Comparison of ENCODE assay signal across 22 cellular contexts in genomic region chr16:23478566-23478965, GRCh38. TPM values are rescaled to one million over a fixed set of nuclear protein-coding genes. Genes with fewer than 3 reads are reported as not detected.
A peak's percentile ranks its signal among the peaks of the same experiment; 100 is the strongest.
DNase-seq lines count a peak whose midpoint lies in the region; ATAC-seq, FAIRE-seq and TF ChIP-seq lines count a peak whose summit lies in the region.
"Had no signal": no experiment of that assay in that cellular context is flagged by ENCODE, and none has a peak within 500 bp of the region (broad histone marks: within the 10 kb centered on the region; RNA-seq: fewer than 3 reads in every experiment).

No MANE protein-coding gene starts in this region.

- peaks cover 5% of the 10 kb centered on the region for H3K4me1 Mint-ChIP-seq in activated T-cell treated with anti-CD3 and anti-CD28 coated beads, Interleukin-2, amount 50 U/mL, for 24 hours (ENCODE audit: low read depth)
- peaks cover 10 to 21% (median 10%) of the 10 kb centered on the region in 3 donors for H3K4me1 Mint-ChIP-seq in naive B cell

- no peaks in the 10 kb centered on the region; the same call in 1 of the 2 replicates for H4K20me1 ChIP-seq in GM12878 (ENCODE audit: control insufficient read depth, insufficient read depth)

- H3K27ac Mint-ChIP-seq in activated T-cell treated with anti-CD3 and anti-CD28 coated beads, Interleukin-2, amount 50 U/mL, for 24 hours = peak overlapping the region; percentile 20
- peak overlapping the region in 4 of 6 donors; percentile 34 to 82 (median 74) for H3K27ac Mint-ChIP-seq in naive B cell

- no peak for DNase-seq in activated T-cell treated with anti-CD3 and anti-CD28 coated beads, Interleukin-2, amount 50 U/mL, for 24 hours
- DNase-seq in activated T-cell treated with anti-CD3 and anti-CD28 coated beads, Interleukin-2, amount 50 U/mL, for 48 hours = no peak
- DNase-seq in GM12878 (ENCODE audit: low read depth, low spot score) (no peak), naive B cell (no peak), aorta (peak in 1 of 2 donors; percentile 50), DMS79 (lab: John Stamatoyannopoulos, UW) (no peak), tibial artery (no peak)
- DNase-seq: 8988T; C1 segment of cervical spinal cord; CD8-positive, alpha-beta memory T cell; DMS53; EL; GF-D8; Kasumi-1; NCI-H1694; NCI-H2081; NCI-H2171 treated with DMSO at 0.1 percent for 48 hours; NCI-H446; NCI-H526; OCI-M1; Right ventricle myocardium superior had no signal

- BruUV-seq in GM12878 (replicated peaks; lab: Mats Ljungman, UMichigan) = no TSS peak

- ATAC-seq in GM12878 (no peak), naive B cell (ENCODE audit: low read depth in 2 of 2) (no peak), aorta (ENCODE audit: low FRiP score) (peak; percentile 45)

- H3K9me3 Mint-ChIP-seq in activated T-cell treated with anti-CD3 and anti-CD28 coated beads, Interleukin-2, amount 50 U/mL, for 24 hours = no peaks in the 10 kb centered on the region
- no peaks in the 10 kb centered on the region for H3K9me3 Mint-ChIP-seq in naive B cell
- H3K9me3 Mint-ChIP-seq: CD8-positive, alpha-beta memory T cell had no signal

- H3K79me2 ChIP-seq in GM12878 (ENCODE audit: control insufficient read depth, insufficient read depth, low read length) = no peaks in the 10 kb centered on the region

- H3K4me1 ChIP-seq in GM12878 (ENCODE audit: control insufficient read depth, insufficient read depth, low read length) (no peaks in the 10 kb centered on the region), aorta (ENCODE audit: control insufficient read depth in 1 of 2, insufficient read depth in 2 of 2, low read length in 2 of 2) (no peaks in the 10 kb centered on the region), tibial artery (no peaks in the 10 kb centered on the region)

- H3K9me3 ChIP-seq in GM12878 (replicated peaks; ENCODE audit: control insufficient read depth, insufficient read depth, low read length) (no peaks in the 10 kb centered on the region), aorta (ENCODE audit: control insufficient read depth, low read length) (no peaks in the 10 kb centered on the region), tibial artery (no peaks in the 10 kb centered on the region)

- in situ Hi-C loops in GM12878 (cut with MboI) = no loop called here

- TF ChIP-seq POLR2A in GM12878 (IDR thresholded peaks at IDR 0.05; ENCODE audit: low read depth, low read length) = 0 out of 2 replicates have a peak, but pooled peaks have one; percentile 8

- H3K27ac ChIP-seq in GM12878 (ENCODE audit: control insufficient read depth, insufficient read depth) = no peak overlapping the region
- no peak overlapping the region for H3K27ac ChIP-seq in aorta (ENCODE audit: low read depth in 1 of 2, low read length in 2 of 2)
- H3K27ac ChIP-seq in tibial artery = no peak overlapping the region

- H3K4me3 ChIP-seq in GM12878 (no peak overlapping the region), aorta (ENCODE audit: low read length in 2 of 2) (no peak overlapping the region), tibial artery (no peak overlapping the region)

- H3K9ac ChIP-seq in GM12878 (ENCODE audit: control insufficient read depth, insufficient read depth, low read length) = no peak overlapping the region

- no peak for TF ChIP-seq RAD21 in GM12878 (IDR thresholded peaks at IDR 0.05; ENCODE audit: insufficient read depth, low read depth, low read length)

- CTCF ChIA-PET in GM12878 (lab: Yijun Ruan, JAX) = no interaction called here

- POLR2A ChIA-PET in GM12878 (lab: Charles Lee) = no interaction called here

- H2AFZ ChIP-seq in GM12878 (ENCODE audit: control insufficient read depth, low read depth, low read length) = no peak overlapping the region

- peaks cover 96% of the 10 kb centered on the region for H3K36me3 Mint-ChIP-seq in activated T-cell treated with anti-CD3 and anti-CD28 coated beads, Interleukin-2, amount 50 U/mL, for 24 hours (ENCODE audit: low read depth)
- H3K36me3 Mint-ChIP-seq in naive B cell = peaks cover 25 to 27% of the 10 kb centered on the region in 2 donors

- H3K4me3 Mint-ChIP-seq in activated T-cell treated with anti-CD3 and anti-CD28 coated beads, Interleukin-2, amount 50 U/mL, for 24 hours = no peak overlapping the region
- H3K4me3 Mint-ChIP-seq in naive B cell = no peak overlapping the region
- H3K4me3 Mint-ChIP-seq: CD8-positive, alpha-beta memory T cell had no signal

- RAD21 ChIA-PET in GM12878 (lab: Charles Lee; ENCODE audit: unreplicated experiment) = no interaction called here

- no peak for FAIRE-seq in GM12878 (lab: Jason Lieb, UNC)
- FAIRE-seq: H54 had no signal

- 100% methylated on average over 3 of the region's 3 CpGs for WGBS in GM12878 (ENCODE audit: insufficient coverage, insufficient replicate concordance, low lambda C conversion rate, missing lambda C conversion rate)
- WGBS in aorta, 2 donors = 91 to 98% methylated on average over 3 of the region's 3 CpGs

- no peaks in the 10 kb centered on the region for H3K27me3 ChIP-seq in GM12878 (replicated peaks in 1 of 2; ENCODE audit: control insufficient read depth in 2 of 2, insufficient read depth in 2 of 2, low read length in 1 of 2)
- H3K27me3 ChIP-seq in aorta (ENCODE audit: control insufficient read depth in 1 of 2, insufficient read depth in 2 of 2, low read length in 1 of 2) = no peaks in the 10 kb centered on the region
- no peaks in the 10 kb centered on the region for H3K27me3 ChIP-seq in tibial artery

- intact Hi-C loops in GM12878 (cut with micrococcal nuclease; ENCODE audit: unreplicated experiment) (no loop called here), aorta (cut with DNase I) (no loop called here), tibial artery (cut with DNase I; ENCODE audit: low total_unique reads) (no loop called here)

- TF ChIP-seq CTCF in GM12878 (IDR thresholded peaks at IDR 0.05 in 2 of 3, conservative IDR thresholded peaks at IDR 0.05 in 1 of 3; ENCODE audit: control insufficient read depth in 2 of 3, extremely low read depth in 1 of 3, insufficient read depth in 1 of 3, low read depth in 3 of 3, low read length in 3 of 3) (no peak), tibial artery (IDR thresholded peaks at IDR 0.05) (no peak)

- H3K36me3 ChIP-seq in GM12878 (ENCODE audit: control insufficient read depth in 2 of 2, insufficient read depth in 2 of 2, low read length in 1 of 2) (peaks cover 35 to 51% of the 10 kb centered on the region in 2 experiments), aorta (ENCODE audit: control insufficient read depth in 1 of 2, insufficient read depth in 2 of 2, low read length in 1 of 2) (peaks cover 0 to 15% of the 10 kb centered on the region in 2 donors), tibial artery (peaks cover 92 to 99% (median 99%) of the 10 kb centered on the region in 3 donors)

- H3K4me2 ChIP-seq in GM12878 (ENCODE audit: control insufficient read depth, insufficient read depth) = no peak overlapping the region

- no peak for TF ChIP-seq EP300 in GM12878 (IDR thresholded peaks at IDR 0.05; ENCODE audit: borderline replicate concordance in 1 of 2, control insufficient read depth in 1 of 2, low read depth in 2 of 2, low read length in 2 of 2)

- SMC1A ChIA-PET in GM12878 (lab: Charles Lee; ENCODE audit: uncharacterized antibody, unreplicated experiment) = no interaction called here

- no peaks in the 10 kb centered on the region for H3K27me3 Mint-ChIP-seq in activated T-cell treated with anti-CD3 and anti-CD28 coated beads, Interleukin-2, amount 50 U/mL, for 24 hours
- no peaks in the 10 kb centered on the region for H3K27me3 Mint-ChIP-seq in naive B cell
- H3K27me3 Mint-ChIP-seq: CD8-positive, alpha-beta memory T cell had no signal

TF ChIP-seq in GM12878, 131 proteins besides CTCF, POLR2A, EP300 and RAD21 (continues in another document):
- no peak for TF ChIP-seq SUPT20H (IDR thresholded peaks at IDR 0.05; ENCODE audit: borderline replicate concordance, control insufficient read depth, low read depth, low read length)
- TF ChIP-seq TBL1XR1 (IDR thresholded peaks at IDR 0.05; ENCODE audit: low read depth, low read length) = no peak

RNA-seq across cellular contexts. Expression of gene COG7, which starts 25.6 kb away (rescaled TPM):
- total RNA-seq in GM12878 (2013; cell fraction: nucleolus; rRNA removed) = 93.3 and 95.2 TPM in 2 replicates
- total RNA-seq in GM12878 (2014; rRNA removed) (9.7 and 12.1 TPM in 2 replicates), GM12878 (2014; rRNA removed; fragmentation: Illumina TruSeq; extraction: Trizol) (9.4 and 10.0 TPM in 2 replicates), GM12878 (2021) (9.4 and 10.9 TPM in 2 replicates), aorta (10 to 100 TPM; 15.6 to 30.0 TPM)
- 10.2 TPM for polyA plus RNA-seq in GM12878 (2011; ENCODE audit: low read depth)
- polyA plus RNA-seq in GM12878 (2011; rRNA removed) (12.6 and 24.0 TPM in 2 replicates), GM12878 (2014; fragmentation: Illumina TruSeq; extraction: Trizol) (8.2 and 10.6 TPM in 2 replicates), GM12878 (2014; fragmentation: Nextera tagmentation; extraction: Ambion mirVana) (1 to 10 TPM; 2.9 to 7.5 TPM), GM12878 (2014; rRNA removed) (12.8 and 14.9 TPM in 2 replicates), GM12878 (2016; fragmentation: Nextera tagmentation; extraction: Ambion mirVana) (1 to 10 TPM; 9.5 to 9.9 TPM), naive B cell (ENCODE audit: low read depth in 6 of 6) (10 to 100 TPM in 1 of 6 donors, 1 to 10 TPM in 5; 5.8 to 19.3 (median 8.8) TPM), aorta (10 to 100 TPM; 12.5 to 50.2 TPM)
- 39.0 and 41.6 TPM in 2 replicates for polyA plus RNA-seq in GM12878 (2011; cell fraction: cytosol; rRNA removed)
- 51.4 and 53.8 TPM in 2 replicates for polyA plus RNA-seq in GM12878 (2011; cell fraction: nucleus; rRNA removed)
- 13.9 and 14.5 TPM in 2 replicates for polyA plus RNA-seq in GM12878 (2012)
- polyA minus RNA-seq in GM12878 (2011; rRNA and poly(A)+ RNA removed) = 32.6 and 33.8 TPM in 2 replicates
- 5.6 and 8.7 TPM in 2 replicates for polyA minus RNA-seq in GM12878 (2011; cell fraction: cytosol; rRNA and poly(A)+ RNA removed)
- 14.7 and 20.9 TPM in 2 replicates for polyA minus RNA-seq in GM12878 (2011; cell fraction: nucleus; rRNA and poly(A)+ RNA removed)

RNA-seq across cellular contexts. Expression of gene GGA2, which starts 31.7 kb away (rescaled TPM):
- total RNA-seq in GM12878 (2013; cell fraction: nucleolus; rRNA removed) = 287 and 319 TPM in 2 replicates
- total RNA-seq in GM12878 (2014; rRNA removed) (57.9 and 62.0 TPM in 2 replicates), GM12878 (2014; rRNA removed; fragmentation: Illumina TruSeq; extraction: Trizol) (56.8 and 56.9 TPM in 2 replicates), GM12878 (2021) (106 and 113 TPM in 2 replicates), aorta (10 to 100 TPM; 48.2 to 84.9 TPM)
- 42.8 TPM for polyA plus RNA-seq in GM12878 (2011; ENCODE audit: low read depth)
- polyA plus RNA-seq in GM12878 (2011; rRNA removed) (105 and 145 TPM in 2 replicates), GM12878 (2014; fragmentation: Illumina TruSeq; extraction: Trizol) (153 and 192 TPM in 2 replicates), GM12878 (2014; fragmentation: Nextera tagmentation; extraction: Ambion mirVana) (10 to 100 TPM; 14.1 to 21.5 TPM), GM12878 (2014; rRNA removed) (75.1 and 77.2 TPM in 2 replicates), GM12878 (2016; fragmentation: Nextera tagmentation; extraction: Ambion mirVana) (10 to 100 TPM; 96.0 to 97.1 TPM), naive B cell (ENCODE audit: low read depth in 6 of 6) (100 to 1,000 TPM; 154 to 303 (median 222) TPM), aorta (10 to 100 TPM; 12.0 to 18.0 TPM)
- polyA plus RNA-seq in GM12878 (2011; cell fraction: cytosol; rRNA removed) = 58.9 and 72.5 TPM in 2 replicates
- 191 and 225 TPM in 2 replicates for polyA plus RNA-seq in GM12878 (2011; cell fraction: nucleus; rRNA removed)
- polyA plus RNA-seq in GM12878 (2012) = 65.6 and 83.8 TPM in 2 replicates
- 84.8 and 103 TPM in 2 replicates for polyA minus RNA-seq in GM12878 (2011; rRNA and poly(A)+ RNA removed)
- polyA minus RNA-seq in GM12878 (2011; cell fraction: cytosol; rRNA and poly(A)+ RNA removed) = 32.7 and 35.3 TPM in 2 replicates
- 47.3 and 59.9 TPM in 2 replicates for polyA minus RNA-seq in GM12878 (2011; cell fraction: nucleus; rRNA and poly(A)+ RNA removed)
